1 cellular context compared by ENCODE assay signal in genomic region chr11:100316990-100317389, GRCh38.
TF ChIP-seq lines count a peak whose summit lies in the region.

No MANE protein-coding gene starts in this region.

TF ChIP-seq in GM23338, 12 proteins besides CTCF, POLR2A, EP300 and RAD21:
- TF ChIP-seq REST (IDR thresholded peaks at IDR 0.05; ENCODE audit: unreplicated experiment) (no peak), CREB1 (CRISPR knock-in tag; IDR thresholded peaks at IDR 0.05; ENCODE audit: low read depth) (no peak), ETS1 (IDR thresholded peaks at IDR 0.05) (no peak), EZH2phosphoT487 (IDR thresholded peaks at IDR 0.05; ENCODE audit: unreplicated experiment) (no peak), NANOG (IDR thresholded peaks at IDR 0.05; ENCODE audit: borderline replicate concordance) (no peak), JUNB (IDR thresholded peaks at IDR 0.05; ENCODE audit: unreplicated experiment) (no peak), ZNF114 (CRISPR knock-in tag; IDR thresholded peaks at IDR 0.05) (no peak), STAT1 (IDR thresholded peaks at IDR 0.05; ENCODE audit: unreplicated experiment) (no peak), EZH2 (IDR thresholded peaks at IDR 0.05; ENCODE audit: low read depth, unreplicated experiment) (no peak), ZNF462 (CRISPR knock-in tag; IDR thresholded peaks at IDR 0.05) (no peak)
TF ChIP-seq in GM23338: peak in this region for 0.
